ENCODE assay signal across 9 cellular contexts in genomic region chr16:85686912-85687591, GRCh38. TPM values are rescaled to one million over a fixed set of nuclear protein-coding genes. Genes with fewer than 3 reads are reported as not detected.
DNase-seq lines count a peak whose midpoint lies in the region; ATAC-seq, FAIRE-seq and TF ChIP-seq lines count a peak whose summit lies in the region.
"Had no signal": no experiment of that assay in that cellular context is flagged by ENCODE, and none has a peak within 500 bp of the region (broad histone marks: within the 10 kb centered on the region; RNA-seq: fewer than 3 reads in every experiment).

No MANE protein-coding gene starts in this region.

- TF ChIP-seq POLR2A in A549 (IDR thresholded peaks at IDR 0.05; ENCODE audit: low read length), result no peak

- H3K27ac Mint-ChIP-seq in T-cell (no peak overlapping the region), glutamatergic neuron (ENCODE audit: unreplicated experiment) (no peak overlapping the region)

- H3K9me3 ChIP-seq in A549, result no peaks in the 10 kb centered on the region
- H3K9me3 ChIP-seq in MG63, result no peaks in the 10 kb centered on the region

- H3K4me3 ChIP-seq in A549, result no peak overlapping the region
- peak overlapping the region; percentile 72; the same call in 1 of the 2 replicates for H3K4me3 ChIP-seq in GM08714 (ENCODE audit: low read length)
- H3K4me3 ChIP-seq in MG63, result no peak overlapping the region; the same call in 1 of the 2 replicates

- H3K4me3 Mint-ChIP-seq in T-cell, result peak overlapping the region; percentile 71 to 76 (median 75)
- H3K4me3 Mint-ChIP-seq in glutamatergic neuron (ENCODE audit: unreplicated experiment), result peak overlapping the region; percentile 40

- H3K36me3 Mint-ChIP-seq in T-cell, result no peaks in the 10 kb centered on the region
- no peaks in the 10 kb centered on the region for H3K36me3 Mint-ChIP-seq in glutamatergic neuron (ENCODE audit: unreplicated experiment)

- no peaks in the 10 kb centered on the region for H3K27me3 ChIP-seq in MG63

- peaks cover 9% of the 10 kb centered on the region; the same call in 1 of the 3 replicates for H3K4me1 ChIP-seq in A549

- H3K9me3 Mint-ChIP-seq in T-cell (no peaks in the 10 kb centered on the region), glutamatergic neuron (ENCODE audit: unreplicated experiment) (no peaks in the 10 kb centered on the region)

- H3K27me3 Mint-ChIP-seq in T-cell (peaks cover 0 to 2% of the 10 kb centered on the region in 2 donors), glutamatergic neuron (ENCODE audit: unreplicated experiment) (peaks cover 1% of the 10 kb centered on the region)

- TF ChIP-seq RAD21 in A549 (conservative IDR thresholded peaks at IDR 0.05 in 1 of 2, IDR thresholded peaks at IDR 0.05 in 1 of 2), result no peak

- TF ChIP-seq EP300 in A549 (IDR thresholded peaks at IDR 0.05), result no peak

- no peak overlapping the region for H3K27ac ChIP-seq in A549

- TF ChIP-seq CTCF in A549 (IDR thresholded peaks at IDR 0.05) (no peak), glutamatergic neuron (IDR thresholded peaks at IDR 0.05; ENCODE audit: partially characterized antibody, unreplicated experiment) (no peak)

- H3K4me1 Mint-ChIP-seq in T-cell (peaks cover 0 to 8% (median 7%) of the 10 kb centered on the region in 3 donors), glutamatergic neuron (ENCODE audit: low read depth, unreplicated experiment) (peaks cover 2% of the 10 kb centered on the region)

- no peak for FAIRE-seq in A549 (lab: Jason Lieb, UNC)

- CTCF ChIA-PET in A549 (lab: Yijun Ruan, JAX), result interaction anchor here (0.8 to 3.5 kb wide), 4 partner anchors 11 to 411 kb away, joined by 3 to 16 read pairs (median 4); no protein-coding TSS in a partner anchor
- CTCF ChIA-PET in T-cell (lab: Charles Lee), result no interaction called here

- 88% methylated on average over 15 of the region's 15 CpGs for WGBS in A549 (ENCODE audit: missing lambda C conversion rate)

- POLR2A ChIA-PET in A549 (lab: Yijun Ruan, JAX), result no interaction called here
- POLR2A ChIA-PET in T-cell (lab: Charles Lee), result no interaction called here

- no peaks in the 10 kb centered on the region for H3K36me3 ChIP-seq in MG63

- no peak for DNase-seq in A549 (ENCODE audit: low read depth in 1 of 2, low spot score in 1 of 2)
- DNase-seq in T-cell, result peak in 6 of 34 experiments; percentile 6 to 21 (median 13)
- DNase-seq in glutamatergic neuron, result no peak
- no peak for DNase-seq in kidney tubule cell (ENCODE audit: low spot score)
- DNase-seq in MG63, result no peak
- no peak for DNase-seq in NCI-H187 treated with DMSO at 0.1 percent for 48 hours (lab: John Stamatoyannopoulos, UW)
- no peak for DNase-seq in NCI-H774 (lab: John Stamatoyannopoulos, UW)
- DNase-seq: DMS79 had no signal

- no peak for ATAC-seq in A549
- ATAC-seq in T-cell (replicated peaks in 1 of 4), result no peak

- peak overlapping the region; percentile 93; the same call in 2 of the 3 replicates for H3K4me2 ChIP-seq in A549

TF ChIP-seq in A549, 52 proteins besides CTCF, POLR2A, EP300 and RAD21:
- TF ChIP-seq CBX2 (IDR thresholded peaks at IDR 0.05; ENCODE audit: borderline replicate concordance, low read depth) (no peak), EHMT2 (IDR thresholded peaks at IDR 0.05; ENCODE audit: low read depth) (no peak), BCL3 (IDR thresholded peaks at IDR 0.05) (no peak), NFE2L2 (conservative IDR thresholded peaks at IDR 0.05; ENCODE audit: low read length) (no peak), HMGXB4 (CRISPR knock-in tag; IDR thresholded peaks at IDR 0.05; ENCODE audit: borderline replicate concordance) (no peak), NR3C1 (IDR thresholded peaks at IDR 0.05) (no peak), TP53 (CRISPR knock-in tag; IDR thresholded peaks at IDR 0.05) (no peak), MAZ (IDR thresholded peaks at IDR 0.05; ENCODE audit: borderline replicate concordance, low read depth, low read length) (no peak)

RNA-seq across cellular contexts. Expression of gene GINS2, which starts 1.7 kb away (rescaled TPM):
- polyA plus RNA-seq in A549 (2011; rRNA removed) (23.4 and 28.7 TPM in 2 replicates), A549 (2017; fragmentation: RNase III; extraction: RNeasy Plus Mini Kit Qiagen cat#74134 plus additional on column Dnase treatment) (25.4 to 27.7 TPM (median 26.8 TPM) in 3 replicates)
- polyA plus RNA-seq in A549 (2012; cell fraction: cytosol; rRNA removed), result 28.6 and 32.9 TPM in 2 replicates
- 10.9 and 16.4 TPM in 2 replicates for polyA plus RNA-seq in A549 (2012; cell fraction: nucleus; rRNA removed)
- 15.0 and 15.7 TPM in 2 replicates for polyA minus RNA-seq in A549 (2011; rRNA and poly(A)+ RNA removed)
- total RNA-seq in T-cell (1 to 10 TPM; 1.1 to 3.7 (median 1.6) TPM), glutamatergic neuron (ENCODE audit: unreplicated experiment) (7.1 TPM)
- total RNA-seq in MG63 (2014; rRNA removed; shearing (Covaris generic); ENCODE audit: low replicate concordance), result 12.8 and 19.2 TPM in 2 replicates
